ENCODE assay signal across 3 cellular contexts in genomic region chr22:24002849-24003248, GRCh38.
TF ChIP-seq lines count a peak whose summit lies in the region.

No MANE protein-coding gene starts in this region.

TF ChIP-seq in HEK293, 187 proteins besides CTCF, POLR2A, EP300 and RAD21:
- TF ChIP-seq ZNF585B (tag by site-specific recombination; IDR thresholded peaks at IDR 0.05), result no peak
- peak; percentile 34; the same call in 1 of the 2 replicates for TF ChIP-seq SCRT2 (tag by site-specific recombination; IDR thresholded peaks at IDR 0.05)

TF ChIP-seq in IMR-90, 13 proteins besides CTCF, POLR2A, EP300 and RAD21:
- TF ChIP-seq CHD1 (IDR thresholded peaks at IDR 0.05; ENCODE audit: low read depth, low read length) (no peak), CEBPB (IDR thresholded peaks at IDR 0.05; ENCODE audit: low read depth, low read length) (peak; percentile 10; the same call in 1 of the 2 replicates), ELK1 (IDR thresholded peaks at IDR 0.05; ENCODE audit: borderline replicate concordance, low read depth, low read length) (no peak), RFX5 (IDR thresholded peaks at IDR 0.05; ENCODE audit: low read depth, low read length) (no peak)

TF ChIP-seq in K562, 482 proteins besides CTCF, POLR2A, EP300 and RAD21:
- TF ChIP-seq PYGO2 (tag; IDR thresholded peaks at IDR 0.05) (no peak), STAG1 (CRISPR knock-in tag; IDR thresholded peaks at IDR 0.05; ENCODE audit: borderline replicate concordance) (no peak), PHTF2 (CRISPR knock-in tag; IDR thresholded peaks at IDR 0.05) (no peak), E2F6 (IDR thresholded peaks at IDR 0.05; ENCODE audit: borderline replicate concordance in 1 of 2, extremely low read depth in 1 of 2, insufficient read depth in 1 of 2, insufficient read length in 1 of 2, low read depth in 1 of 2, low read length in 1 of 2, poor library complexity in 1 of 2, severe bottlenecking in 1 of 2) (no peak), KAT7 (CRISPR knock-in tag; IDR thresholded peaks at IDR 0.05; ENCODE audit: borderline replicate concordance) (no peak), FOXJ2 (tag; IDR thresholded peaks at IDR 0.05) (no peak), CHCHD3 (CRISPR knock-in tag; IDR thresholded peaks at IDR 0.05) (no peak)
